In genomic region chr16:75298252-75298651, GRCh38 we compare ENCODE assay signal across 16 cellular contexts. TPM values are rescaled to one million over a fixed set of nuclear protein-coding genes. Genes with fewer than 3 reads are reported as not detected.
"Had no signal": no experiment of that assay in that cellular context is flagged by ENCODE, and none has a peak within 500 bp of the region (broad histone marks: within the 10 kb centered on the region; RNA-seq: fewer than 3 reads in every experiment).

No MANE protein-coding gene starts in this region.

- H3K9me3 Mint-ChIP-seq: activated CD4-positive, alpha-beta T cell treated with anti-CD3 and anti-CD28 coated beads, Interleukin-2, amount 10 ng/mL, durations not matched to agents 24 days and 14 days; activated CD8-positive, alpha-beta T cell treated with anti-CD3 and anti-CD28 coated beads for 36 hours; activated naive CD4-positive, alpha-beta T cell treated with anti-CD3 and anti-CD28 coated beads, Interleukin-2, amount 10 ng/mL, durations not matched to agents 7 days and 5 days; activated T-helper 17 cell treated with anti-CD3 and anti-CD28 coated beads, Interleukin-2, amount 50 U/mL, for 72 hours; dendritic cell treated with granulocyte-macrophage colony-stimulating factor and Interleukin-4, amounts not matched to agents 40 ng/mL and 50 ng/mL, for 4 days; natural killer cell treated with Interleukin-12 subunit alpha and Interleukin-12 subunit beta and Interleukin-15 and Interleukin-18, amount 100 ng/mL, for 72 hours; stimulated activated naive CD8-positive, alpha-beta T cell treated with anti-CD3 and anti-CD28 coated beads, Interleukin-15, Interleukin-2, amounts not matched to agents 100 ng/mL and 50 ng/mL, for 24 hours; type B pancreatic cell had no signal

- H3K4me1 Mint-ChIP-seq: activated CD4-positive, alpha-beta T cell treated with anti-CD3 and anti-CD28 coated beads, Interleukin-2, amount 10 ng/mL, durations not matched to agents 24 days and 14 days; activated naive CD4-positive, alpha-beta T cell treated with anti-CD3 and anti-CD28 coated beads, Interleukin-2, amount 10 ng/mL, durations not matched to agents 7 days and 5 days had no signal

- H3K27ac Mint-ChIP-seq: activated CD4-positive, alpha-beta T cell treated with anti-CD3 and anti-CD28 coated beads, Interleukin-2, amount 10 ng/mL, durations not matched to agents 24 days and 14 days; activated CD8-positive, alpha-beta T cell treated with anti-CD3 and anti-CD28 coated beads for 36 hours; activated T-helper 17 cell treated with anti-CD3 and anti-CD28 coated beads, Interleukin-2, amount 50 U/mL, for 72 hours; dendritic cell treated with granulocyte-macrophage colony-stimulating factor and Interleukin-4, amounts not matched to agents 40 ng/mL and 50 ng/mL, for 4 days; immature natural killer cell; natural killer cell treated with Interleukin-12 subunit alpha and Interleukin-12 subunit beta and Interleukin-15 and Interleukin-18, amount 100 ng/mL, for 72 hours; stimulated activated naive CD8-positive, alpha-beta T cell treated with anti-CD3 and anti-CD28 coated beads, Interleukin-15, Interleukin-2, amounts not matched to agents 100 ng/mL and 50 ng/mL, for 24 hours; type B pancreatic cell had no signal

- H3K4me3 Mint-ChIP-seq: activated CD4-positive, alpha-beta T cell treated with anti-CD3 and anti-CD28 coated beads, Interleukin-2, amount 10 ng/mL, durations not matched to agents 24 days and 14 days; activated CD8-positive, alpha-beta T cell treated with anti-CD3 and anti-CD28 coated beads for 36 hours; activated naive CD4-positive, alpha-beta T cell treated with anti-CD3 and anti-CD28 coated beads, Interleukin-2, amount 10 ng/mL, durations not matched to agents 7 days and 5 days; activated T-helper 17 cell treated with anti-CD3 and anti-CD28 coated beads, Interleukin-2, amount 50 U/mL, for 72 hours; dendritic cell treated with granulocyte-macrophage colony-stimulating factor and Interleukin-4, amounts not matched to agents 40 ng/mL and 50 ng/mL, for 4 days; immature natural killer cell; natural killer cell treated with Interleukin-12 subunit alpha and Interleukin-12 subunit beta and Interleukin-15 and Interleukin-18, amount 100 ng/mL, for 72 hours; stimulated activated naive CD8-positive, alpha-beta T cell treated with anti-CD3 and anti-CD28 coated beads, Interleukin-15, Interleukin-2, amounts not matched to agents 100 ng/mL and 50 ng/mL, for 24 hours; type B pancreatic cell had no signal

- H3K27me3 Mint-ChIP-seq: activated CD4-positive, alpha-beta T cell treated with anti-CD3 and anti-CD28 coated beads, Interleukin-2, amount 10 ng/mL, durations not matched to agents 24 days and 14 days; activated CD8-positive, alpha-beta T cell treated with anti-CD3 and anti-CD28 coated beads for 36 hours; activated T-helper 17 cell treated with anti-CD3 and anti-CD28 coated beads, Interleukin-2, amount 50 U/mL, for 72 hours; stimulated activated naive CD8-positive, alpha-beta T cell treated with anti-CD3 and anti-CD28 coated beads, Interleukin-15, Interleukin-2, amounts not matched to agents 100 ng/mL and 50 ng/mL, for 24 hours; type B pancreatic cell had no signal

- ATAC-seq: activated CD8-positive, alpha-beta T cell treated with anti-CD3 and anti-CD28 coated beads for 36 hours; activated T-helper 17 cell treated with anti-CD3 and anti-CD28 coated beads, Interleukin-2, amount 50 U/mL, for 72 hours; gastroesophageal sphincter; natural killer cell treated with Interleukin-12 subunit alpha and Interleukin-12 subunit beta and Interleukin-15 and Interleukin-18, amount 100 ng/mL, for 72 hours had no signal

- DNase-seq: activated CD4-positive, alpha-beta T cell treated with anti-CD3 and anti-CD28 coated beads, Interleukin-2, amount 10 ng/mL, durations not matched to agents 24 days and 14 days; activated CD8-positive, alpha-beta T cell treated with anti-CD3 and anti-CD28 coated beads for 36 hours; activated naive CD4-positive, alpha-beta T cell treated with anti-CD3 and anti-CD28 coated beads, Interleukin-2, amount 10 ng/mL, durations not matched to agents 7 days and 5 days; activated T-cell treated with anti-CD3 and anti-CD28 coated beads, Interleukin-2, amount 50 U/mL, for 1 hour; cerebellar nuclear complex; effector memory CD4-positive, alpha-beta T cell; immature natural killer cell; kidney glomerular epithelial cell; retina; stimulated activated CD4-positive, alpha-beta T cell treated with anti-CD3 and anti-CD28 coated beads, Interleukin-2, amount 100 ng/mL, for 24 hours had no signal

RNA-seq across cellular contexts. Expression of gene BCAR1, which starts 46.8 kb away (rescaled TPM):
- total RNA-seq: natural killer cell treated with Interleukin-12 subunit alpha and Interleukin-12 subunit beta and Interleukin-15 and Interleukin-18, amount 100 ng/mL, for 72 hours had no signal
